In the genomic region with DNA sequence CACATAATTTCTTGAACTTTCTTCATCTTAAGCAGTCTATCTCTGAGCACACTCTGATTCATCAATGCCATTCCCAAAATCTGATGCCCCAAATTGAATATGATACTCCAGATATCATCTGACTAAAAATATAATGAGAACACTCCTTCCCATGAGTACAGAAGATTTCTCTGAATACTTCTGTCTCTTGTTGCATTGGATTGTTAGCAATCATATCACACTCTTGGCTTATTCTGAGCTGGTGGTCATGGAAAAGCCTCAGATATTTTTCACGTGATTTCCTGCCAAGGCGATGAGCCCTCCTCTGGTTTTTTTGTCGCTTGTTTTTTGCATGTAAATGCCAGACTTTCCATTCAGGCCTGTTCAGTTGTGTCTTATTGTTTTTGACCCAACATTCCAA, we compare ENCODE assay signal across 18 cellular contexts.
"Had no signal": no experiment of that assay in that cellular context is flagged by ENCODE, and none has a peak within 500 bp of the region (broad histone marks: within the 10 kb centered on the region; RNA-seq: fewer than 3 reads in every experiment).

No MANE protein-coding gene starts in this region.

- H3K27ac Mint-ChIP-seq: activated T-helper 17 cell treated with anti-CD3 and anti-CD28 coated beads, Interleukin-2, amount 50 U/mL, for 72 hours; neural progenitor cell had no signal

- H2AFZ ChIP-seq: neural progenitor cell had no signal

- H3K36me3 ChIP-seq: esophagus muscularis mucosa, neural progenitor cell, ovary, stomach, upper lobe of right lung had no signal

- H3K4me3 ChIP-seq: dorsolateral prefrontal cortex, esophagus muscularis mucosa, neural progenitor cell, ovary, stomach, testis, upper lobe of right lung had no signal

- H3K9me3 Mint-ChIP-seq: activated T-helper 17 cell treated with anti-CD3 and anti-CD28 coated beads, Interleukin-2, amount 50 U/mL, for 72 hours; neural progenitor cell; T-cell had no signal

- H3K4me2 ChIP-seq: neural progenitor cell had no signal

- H3K27me3 ChIP-seq: ovary, testis had no signal

- H3K4me1 ChIP-seq: neural progenitor cell had no signal

- DNase-seq: activated CD4-positive, alpha-beta T cell treated with anti-CD3 and anti-CD28 coated beads, Interleukin-2, amount 50 U/mL, for 4 hours; activated CD4-positive, CD25-positive, alpha-beta regulatory T cell treated with anti-CD3 and anti-CD28 coated beads, Interleukin-2, amount 50 U/mL, for 72 hours; activated naive CD4-positive, alpha-beta T cell treated with Interleukin-2 at 50 U/mL for 16 hours; activated T-cell treated with anti-CD3 and anti-CD28 coated beads for 4 hours; anterior cingulate cortex; dorsolateral prefrontal cortex; hippocampal formation; ovary; stimulated activated CD4-positive, alpha-beta T cell treated with anti-CD3 and anti-CD28 coated beads, Interleukin-12 subunit alpha, Interleukin-12 subunit beta, amount 100 ng/mL, for 4 hours; stimulated activated CD4-positive, alpha-beta T cell treated with anti-CD3 and anti-CD28 coated beads, Interleukin-2, amount 100 ng/mL, for 24 hours; stomach; T-cell; T-helper 9 cell; testis; upper lobe of right lung had no signal

- H3K9ac ChIP-seq: neural progenitor cell had no signal

- H3K27ac ChIP-seq: dorsolateral prefrontal cortex, esophagus muscularis mucosa, neural progenitor cell, ovary, stomach, testis, upper lobe of right lung had no signal

- H3K36me3 Mint-ChIP-seq: neural progenitor cell, T-cell had no signal

- H3K9me3 ChIP-seq: esophagus muscularis mucosa, ovary, stomach, testis, upper lobe of right lung had no signal

- H3K4me3 Mint-ChIP-seq: activated T-helper 17 cell treated with anti-CD3 and anti-CD28 coated beads, Interleukin-2, amount 50 U/mL, for 72 hours; neural progenitor cell; T-cell had no signal
